Comparison of ENCODE assay signal across 3 cellular contexts in genomic region chr1:72516264-72516663, GRCh38.
A peak's percentile ranks its signal among the peaks of the same experiment; 100 is the strongest.
TF ChIP-seq lines count a peak whose summit lies in the region.

No MANE protein-coding gene starts in this region.

TF ChIP-seq in SK-N-SH treated with all-trans-retinoic acid at 6 μM for 48 hours, 23 proteins besides CTCF, POLR2A, EP300 and RAD21:
- TF ChIP-seq ISL1 (CRISPR knock-in tag; IDR thresholded peaks at IDR 0.05) (0 out of 2 replicates have a peak, but pooled peaks have one; percentile 7), ZFP3 (CRISPR knock-in tag; IDR thresholded peaks at IDR 0.05) (no peak)
TF ChIP-seq in SK-N-SH treated with all-trans-retinoic acid at 6 μM for 48 hours: peak in this region for 1.

TF ChIP-seq in SK-N-SH, 30 proteins besides CTCF, POLR2A, EP300 and RAD21:
- TF ChIP-seq IRF3 (IDR thresholded peaks at IDR 0.05; ENCODE audit: low read depth, low read length) (no peak), RXRA (IDR thresholded peaks at IDR 0.05; ENCODE audit: borderline replicate concordance, low read depth) (no peak), ZBTB33 (IDR thresholded peaks at IDR 0.05; ENCODE audit: borderline replicate concordance, low read depth) (no peak), SIN3A (IDR thresholded peaks at IDR 0.05; ENCODE audit: borderline replicate concordance, low read depth, low read length) (no peak), POLR2AphosphoS5 (IDR thresholded peaks at IDR 0.05; ENCODE audit: low read depth, low read length) (no peak), GABPA (IDR thresholded peaks at IDR 0.05; ENCODE audit: low read depth) (no peak), MEF2A (IDR thresholded peaks at IDR 0.05; ENCODE audit: borderline replicate concordance, low read depth) (no peak), YY1 (IDR thresholded peaks at IDR 0.05; ENCODE audit: low read depth) (no peak), FOXJ3 (CRISPR knock-in tag; IDR thresholded peaks at IDR 0.05) (no peak), FOSL2 (IDR thresholded peaks at IDR 0.05; ENCODE audit: borderline replicate concordance, low read depth) (no peak), TCF12 (IDR thresholded peaks at IDR 0.05) (no peak), USF1 (IDR thresholded peaks at IDR 0.05; ENCODE audit: borderline replicate concordance, low read depth) (no peak), TEAD4 (IDR thresholded peaks at IDR 0.05; ENCODE audit: borderline replicate concordance, insufficient read depth) (no peak), CHD2 (IDR thresholded peaks at IDR 0.05; ENCODE audit: low read length, partially characterized antibody) (no peak), MAX (IDR thresholded peaks at IDR 0.05; ENCODE audit: low read depth) (no peak)

TF ChIP-seq in IMR-90, 13 proteins besides CTCF, POLR2A, EP300 and RAD21:
- TF ChIP-seq MAZ (IDR thresholded peaks at IDR 0.05; ENCODE audit: borderline replicate concordance, low read depth, low read length) (no peak), CHD1 (IDR thresholded peaks at IDR 0.05; ENCODE audit: low read depth, low read length) (no peak), RCOR1 (IDR thresholded peaks at IDR 0.05; ENCODE audit: insufficient replicate concordance, low read length) (no peak), MAFK (IDR thresholded peaks at IDR 0.05; ENCODE audit: low read depth, low read length) (no peak), ELK1 (IDR thresholded peaks at IDR 0.05; ENCODE audit: borderline replicate concordance, low read depth, low read length) (no peak), FOS (IDR thresholded peaks at IDR 0.05; ENCODE audit: low read depth, low read length) (no peak), MXI1 (IDR thresholded peaks at IDR 0.05; ENCODE audit: borderline replicate concordance, low read depth, low read length) (no peak), SMC3 (IDR thresholded peaks at IDR 0.05; ENCODE audit: low read depth, low read length) (no peak), RFX5 (IDR thresholded peaks at IDR 0.05; ENCODE audit: low read depth, low read length) (no peak), USF2 (IDR thresholded peaks at IDR 0.05; ENCODE audit: low read depth, low read length) (no peak), BHLHE40 (IDR thresholded peaks at IDR 0.05; ENCODE audit: low read depth, low read length) (no peak), NFE2L2 (IDR thresholded peaks at IDR 0.05; ENCODE audit: low read depth, low read length) (no peak), CEBPB (IDR thresholded peaks at IDR 0.05; ENCODE audit: low read depth, low read length) (no peak)
